In genomic region chr17:74972107-74972972, GRCh38 we compare ENCODE assay signal across 8 cellular contexts. TPM values are rescaled to one million over a fixed set of nuclear protein-coding genes. Genes with fewer than 3 reads are reported as not detected.
A peak's percentile ranks its signal among the peaks of the same experiment; 100 is the strongest.
DNase-seq lines count a peak whose midpoint lies in the region; ATAC-seq and TF ChIP-seq lines count a peak whose summit lies in the region.

Gene HID1, minus strand, starts transcription at chr17:74972759. Its CDS starts 103 bp downstream, at chr17:74972656.

- ATAC-seq in omental fat pad (ENCODE audit: low FRiP score), result peak; percentile 73

- DNase-seq in NCI-H524 (lab: John Stamatoyannopoulos, UW) (peak; percentile 53 to 82), NCI-H524 treated with DMSO at 0.1 percent for 48 hours (lab: John Stamatoyannopoulos, UW) (no peak), RPMI7951 (ENCODE audit: low read depth) (peak; percentile 25), glutamatergic neuron (peak; percentile 89), omental fat pad (ENCODE audit: low spot score) (no peak), substantia nigra (lab: John Stamatoyannopoulos, UW) (peak in 48 of 49 donors; percentile 20 to 94 (median 68)), NOMO-1 (lab: John Stamatoyannopoulos, UW; ENCODE audit: unreplicated experiment in 2 of 2) (no peak)
- peak; percentile 79 for DNase-seq in activated naive CD4-positive, alpha-beta T cell treated with Interleukin-2 at 50 U/mL for 16 hours

- H3K27me3 Mint-ChIP-seq in glutamatergic neuron (ENCODE audit: unreplicated experiment), result peaks cover 10% of the 10 kb centered on the region

- TF ChIP-seq CTCF in glutamatergic neuron (IDR thresholded peaks at IDR 0.05; ENCODE audit: partially characterized antibody, unreplicated experiment) (no peak), omental fat pad (IDR thresholded peaks at IDR 0.05) (no peak)

- H3K4me1 Mint-ChIP-seq in glutamatergic neuron (ENCODE audit: low read depth, unreplicated experiment), result no peaks in the 10 kb centered on the region

- peak within 1 kb of the TSS; percentile 91 for H3K4me3 Mint-ChIP-seq in glutamatergic neuron (ENCODE audit: unreplicated experiment)

- peak within 1 kb of the TSS; percentile 87 for H3K27ac Mint-ChIP-seq in glutamatergic neuron (ENCODE audit: unreplicated experiment)

- peak within 1 kb of the TSS; percentile 97 for H3K27ac ChIP-seq in substantia nigra (ENCODE audit: low read depth, low read length, poor library complexity, severe bottlenecking)

- H3K36me3 Mint-ChIP-seq in glutamatergic neuron (ENCODE audit: unreplicated experiment), result no peaks in the 10 kb centered on the region

- H3K9me3 Mint-ChIP-seq in glutamatergic neuron (ENCODE audit: unreplicated experiment), result peaks cover 4% of the 10 kb centered on the region

RNA-seq across cellular contexts. Expression of gene HID1, which starts in this region (rescaled TPM):
- total RNA-seq in RPMI7951 (2014; rRNA removed; shearing (Covaris generic)), result 0.10 and 0.60 TPM in 2 replicates
- total RNA-seq in glutamatergic neuron (ENCODE audit: unreplicated experiment) (106 TPM), omental fat pad (10 to 100 TPM in 1 of 4 donors, 1 to 10 TPM in 3; 4.0 to 24.1 (median 6.1) TPM)

Comparison
In these comparisons a context has a peak if more than half of its experiments do, and no peak if none do; other contexts are left out.
1. DNase-seq: peak in NCI-H524 (2 of 2), activated naive CD4-positive, alpha-beta T cell treated with Interleukin-2 at 50 U/mL for 16 hours (single experiment), glutamatergic neuron (single experiment) and substantia nigra (48 of 49); none in NCI-H524 treated with DMSO at 0.1 percent for 48 hours (single experiment), omental fat pad (single experiment) and NOMO-1 (0 of 2).
2. Peak in DNase-seq in RPMI7951; RNA of the gene not detected or under 1 TPM.